In genomic region chr1:4415476-4415875, GRCh38 we compare ENCODE assay signal across 5 cellular contexts.
"Had no signal": no experiment of that assay in that cellular context is flagged by ENCODE, and none has a peak within 500 bp of the region (broad histone marks: within the 10 kb centered on the region; RNA-seq: fewer than 3 reads in every experiment).

No MANE protein-coding gene starts in this region.

- H3K27ac Mint-ChIP-seq: IgD-negative memory B cell had no signal

- H3K4me1 Mint-ChIP-seq: IgD-negative memory B cell had no signal

- DNase-seq: IMR-90 had no signal

- H3K4me3 Mint-ChIP-seq: IgD-negative memory B cell had no signal

- H3K27ac ChIP-seq: HL-60 had no signal

- ATAC-seq: HepG2, K562 had no signal

- H3K36me3 Mint-ChIP-seq: IgD-negative memory B cell had no signal

- H3K4me3 ChIP-seq: K562 had no signal
